In the genomic region with DNA sequence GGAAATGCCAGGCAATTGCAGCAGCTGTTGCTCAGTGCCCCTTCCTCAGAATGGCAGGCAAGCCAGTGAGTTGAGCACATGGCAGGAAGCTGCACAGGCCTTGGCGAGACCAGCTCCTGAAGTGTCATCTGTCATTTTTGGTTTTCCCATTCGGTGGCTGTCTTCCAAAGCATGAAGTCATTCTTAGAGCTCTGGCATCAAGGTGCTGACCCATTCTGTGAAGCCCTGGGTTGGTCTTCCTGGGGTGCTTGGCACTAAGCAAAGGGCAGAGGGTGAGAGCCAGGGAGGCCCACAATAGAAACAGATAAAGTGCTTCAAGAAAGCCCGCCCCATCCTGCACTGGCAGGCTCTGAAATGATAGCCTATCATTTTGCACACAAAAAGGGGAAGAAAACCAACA, we compare ENCODE assay signal across 24 cellular contexts.
"Had no signal": no experiment of that assay in that cellular context is flagged by ENCODE, and none has a peak within 500 bp of the region (broad histone marks: within the 10 kb centered on the region; RNA-seq: fewer than 3 reads in every experiment).

No MANE protein-coding gene starts in this region.

- H3K27me3 ChIP-seq: adrenal gland, ascending aorta, esophagus squamous epithelium, gastrocnemius medialis, neural progenitor cell, spleen, thyroid gland had no signal

- H3K36me3 ChIP-seq: adrenal gland, ascending aorta, esophagus squamous epithelium, gastrocnemius medialis, lower lobe of right lung, neural progenitor cell, spleen, thyroid gland had no signal

- H3K4me3 ChIP-seq: adrenal gland, ascending aorta, coronary artery, esophagus squamous epithelium, gastrocnemius medialis, lower lobe of right lung, neural progenitor cell, spleen, thyroid gland had no signal

- H3K9ac ChIP-seq: neural progenitor cell had no signal

- H3K9me3 ChIP-seq: adrenal gland, ascending aorta, esophagus squamous epithelium, gastrocnemius medialis, lower lobe of right lung, spleen, thyroid gland had no signal

- ATAC-seq: activated T-cell treated with anti-CD3 and anti-CD28 coated beads, Interleukin-2, amount 50 U/mL, for 4 hours; gastrocnemius medialis; left colon; lower lobe of right lung; naive thymus-derived CD8-positive, alpha-beta T cell; T-cell had no signal

- H3K27ac ChIP-seq: adrenal gland, ascending aorta, coronary artery, esophagus squamous epithelium, gastrocnemius medialis, lower lobe of right lung, neural progenitor cell, spleen, thyroid gland had no signal

- DNase-seq: activated CD4-positive, alpha-beta T cell treated with anti-CD3 and anti-CD28 coated beads for 4 hours; activated CD4-positive, alpha-beta T cell treated with anti-CD3 and anti-CD28 coated beads, Interleukin-2, amount 50 U/mL, for 48 hours; activated CD4-positive, CD25-positive, alpha-beta regulatory T cell; activated CD8-positive, alpha-beta memory T cell treated with anti-CD3 and anti-CD28 coated beads, Interleukin-2, amount 50 U/mL, for 48 hours; activated naive CD4-positive, alpha-beta T cell; activated T-cell treated with anti-CD3 and anti-CD28 coated beads, Interleukin-2, amount 50 U/mL, for 4 hours; adrenal gland; endodermal cell; esophagus squamous epithelium; gastrocnemius medialis; head of caudate nucleus; islet precursor cell; left colon; lower lobe of right lung; naive thymus-derived CD8-positive, alpha-beta T cell; retina; spleen; stimulated activated CD4-positive, alpha-beta T cell treated with anti-CD3 and anti-CD28 coated beads, Interleukin-4, amount 100 ng/mL, for 1 hour; stimulated activated naive CD4-positive, alpha-beta T cell treated with Interleukin-2 at 50 U/mL for 16 hours; T-cell; thyroid gland had no signal

- H3K4me1 ChIP-seq: thyroid gland had no signal
